19 cellular contexts compared by ENCODE assay signal in genomic region chr10:122390271-122390670, GRCh38.
"Had no signal": no experiment of that assay in that cellular context is flagged by ENCODE, and none has a peak within 500 bp of the region (broad histone marks: within the 10 kb centered on the region; RNA-seq: fewer than 3 reads in every experiment).

No MANE protein-coding gene starts in this region.

- H3K27me3 Mint-ChIP-seq: activated naive CD4-positive, alpha-beta T cell treated with anti-CD3 and anti-CD28 coated beads, Interleukin-2, amount 10 ng/mL, durations not matched to agents 7 days and 5 days; central memory CD8-positive, alpha-beta T cell had no signal

- H3K27ac ChIP-seq: colonic mucosa, foreskin keratinocyte, left lung, neutrophil, pancreas, sigmoid colon, thoracic aorta had no signal

- ATAC-seq: activated CD8-positive, alpha-beta T cell treated with anti-CD3 and anti-CD28 coated beads, Interleukin-2, amount 10 ng/mL, durations not matched to agents 7 days and 5 days; activated T-cell treated with anti-CD3 and anti-CD28 coated beads, Interleukin-2, amount 50 U/mL, for 4 hours; foreskin keratinocyte; left lung; pancreas; stimulated activated effector memory CD8-positive, alpha-beta T cell treated with anti-CD3 and anti-CD28 coated beads, Interleukin-12 subunit alpha, Interleukin-12 subunit beta, amount 100 ng/mL, for 72 hours had no signal

- H3K4me3 Mint-ChIP-seq: activated CD4-positive, alpha-beta T cell treated with anti-CD3 and anti-CD28 coated beads, Interleukin-2, amount 10 ng/mL, durations not matched to agents 24 days and 14 days; activated CD8-positive, alpha-beta T cell treated with anti-CD3 and anti-CD28 coated beads, Interleukin-2, amount 10 ng/mL, durations not matched to agents 7 days and 5 days; activated naive CD4-positive, alpha-beta T cell treated with anti-CD3 and anti-CD28 coated beads, Interleukin-2, amount 10 ng/mL, durations not matched to agents 7 days and 5 days; activated T-cell treated with anti-CD3 and anti-CD28 coated beads, Interleukin-2, amount 50 U/mL, for 4 hours; central memory CD8-positive, alpha-beta T cell; stimulated activated effector memory CD8-positive, alpha-beta T cell treated with anti-CD3 and anti-CD28 coated beads, Interleukin-12 subunit alpha, Interleukin-12 subunit beta, amount 100 ng/mL, for 72 hours; T-helper 2 cell treated with Interferon-gamma antibody and Interleukin-4, amounts not matched to agents 5 μg/mL and 100 μg/mL, for 36 hours had no signal

- H3K27me3 ChIP-seq: colonic mucosa, foreskin keratinocyte, left lung, neutrophil, pancreas, sigmoid colon had no signal

- H3K9me3 Mint-ChIP-seq: activated CD4-positive, alpha-beta T cell treated with anti-CD3 and anti-CD28 coated beads, Interleukin-2, amount 10 ng/mL, durations not matched to agents 24 days and 14 days; activated naive CD4-positive, alpha-beta T cell treated with anti-CD3 and anti-CD28 coated beads, Interleukin-2, amount 10 ng/mL, durations not matched to agents 7 days and 5 days; activated T-cell treated with anti-CD3 and anti-CD28 coated beads, Interleukin-2, amount 50 U/mL, for 4 hours; central memory CD8-positive, alpha-beta T cell; stimulated activated effector memory CD8-positive, alpha-beta T cell treated with anti-CD3 and anti-CD28 coated beads, Interleukin-12 subunit alpha, Interleukin-12 subunit beta, amount 100 ng/mL, for 72 hours; T-helper 2 cell treated with Interferon-gamma antibody and Interleukin-4, amounts not matched to agents 5 μg/mL and 100 μg/mL, for 36 hours had no signal

- H3K27ac Mint-ChIP-seq: activated CD4-positive, alpha-beta T cell treated with anti-CD3 and anti-CD28 coated beads, Interleukin-2, amount 10 ng/mL, durations not matched to agents 24 days and 14 days; activated CD8-positive, alpha-beta T cell treated with anti-CD3 and anti-CD28 coated beads, Interleukin-2, amount 10 ng/mL, durations not matched to agents 7 days and 5 days; activated naive CD4-positive, alpha-beta T cell treated with anti-CD3 and anti-CD28 coated beads, Interleukin-2, amount 10 ng/mL, durations not matched to agents 7 days and 5 days; stimulated activated effector memory CD8-positive, alpha-beta T cell treated with anti-CD3 and anti-CD28 coated beads, Interleukin-12 subunit alpha, Interleukin-12 subunit beta, amount 100 ng/mL, for 72 hours; T-helper 2 cell treated with Interferon-gamma antibody and Interleukin-4, amounts not matched to agents 5 μg/mL and 100 μg/mL, for 36 hours had no signal

- H3K9me3 ChIP-seq: colonic mucosa, left lung, neutrophil, pancreas, sigmoid colon, thoracic aorta had no signal

- H3K4me3 ChIP-seq: colonic mucosa, left lung, pancreas, sigmoid colon, thoracic aorta had no signal

- H3K4me1 ChIP-seq: colonic mucosa, foreskin keratinocyte, left lung had no signal

- H3K36me3 ChIP-seq: neutrophil had no signal

- DNase-seq: activated CD4-positive, alpha-beta T cell treated with anti-CD3 and anti-CD28 coated beads, Interleukin-2, amount 10 ng/mL, durations not matched to agents 24 days and 14 days; activated CD8-positive, alpha-beta T cell treated with anti-CD3 and anti-CD28 coated beads, Interleukin-2, amount 10 ng/mL, durations not matched to agents 7 days and 5 days; activated naive CD4-positive, alpha-beta T cell treated with anti-CD3 and anti-CD28 coated beads, Interleukin-2, amount 10 ng/mL, durations not matched to agents 7 days and 5 days; activated T-cell treated with anti-CD3 and anti-CD28 coated beads, Interleukin-2, amount 50 U/mL, for 4 hours; aorta; colonic mucosa; hypothalamus; kidney; left lung; mammary epithelial cell; pancreas; sigmoid colon; stimulated activated CD4-positive, alpha-beta T cell treated with anti-CD3 and anti-CD28 coated beads, Interleukin-4, amount 100 ng/mL, for 24 hours had no signal
